In the genomic region with DNA sequence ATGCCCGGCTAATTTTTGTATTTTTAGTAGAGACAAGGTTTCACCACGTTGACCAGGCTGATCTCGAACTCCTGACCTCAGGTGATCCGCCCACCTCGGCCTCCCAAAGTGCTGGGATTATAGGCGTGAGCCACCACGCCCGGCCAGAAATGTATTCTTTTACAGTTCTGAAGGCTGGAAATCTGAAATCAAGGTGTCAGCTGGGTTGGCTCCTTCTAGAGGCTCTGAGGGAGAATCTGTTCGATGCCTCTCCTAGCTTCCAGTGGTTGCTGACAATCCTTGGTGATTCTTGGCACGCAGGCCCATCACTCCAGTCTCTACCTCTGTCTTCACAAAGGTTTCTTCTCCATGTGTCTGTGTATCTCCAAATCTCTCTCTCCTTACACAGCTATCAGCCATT, we compare ENCODE assay signal across 1 cellular context.
A peak's percentile ranks its signal among the peaks of the same experiment; 100 is the strongest.
TF ChIP-seq lines count a peak whose summit lies in the region.

No MANE protein-coding gene starts in this region.

TF ChIP-seq in HEK293, 187 proteins besides CTCF, POLR2A, EP300 and RAD21:
- peak; percentile 40; the same call in 1 of the 2 replicates for TF ChIP-seq KLF1 (tag by site-specific recombination; IDR thresholded peaks at IDR 0.05)
